28 cellular contexts compared by ENCODE assay signal in genomic region chr9:132207187-132207586, GRCh38. TPM values are rescaled to one million over a fixed set of nuclear protein-coding genes. Genes with fewer than 3 reads are reported as not detected.
"Had no signal": no experiment of that assay in that cellular context is flagged by ENCODE, and none has a peak within 500 bp of the region (broad histone marks: within the 10 kb centered on the region; RNA-seq: fewer than 3 reads in every experiment).

No MANE protein-coding gene starts in this region.

- FAIRE-seq: colon had no signal

- DNase-seq: activated CD4-positive, alpha-beta memory T cell treated with anti-CD3 and anti-CD28 coated beads, Interleukin-2, amount 10 ng/mL, durations not matched to agents 7 days and 5 days; activated CD4-positive, alpha-beta T cell treated with anti-CD3 and anti-CD28 coated beads for 1 hour; activated CD4-positive, alpha-beta T cell treated with anti-CD3 and anti-CD28 coated beads for 4 hours; activated CD4-positive, alpha-beta T cell treated with anti-CD3 and anti-CD28 coated beads, Interleukin-2, amount 10 ng/mL, durations not matched to agents 7 days and 5 days; activated CD4-positive, alpha-beta T cell treated with anti-CD3 and anti-CD28 coated beads, Interleukin-2, amount 50 U/mL, for 4 hours; activated CD8-positive, alpha-beta memory T cell treated with anti-CD3 and anti-CD28 coated beads, Interleukin-2, amount 50 U/mL, for 48 hours; activated effector memory CD4-positive, alpha-beta T cell treated with Interleukin-2 at 50 U/mL for 16 hours; activated gamma-delta T cell treated with Interleukin-2 at 50 U/mL for 16 hours; activated naive CD4-positive, alpha-beta T cell treated with anti-CD3 and anti-CD28 coated beads, Interleukin-2, amount 50 U/mL, for 16 hours; activated naive CD4-positive, alpha-beta T cell treated with Interleukin-2 at 50 U/mL for 16 hours; activated T-cell treated with anti-CD3 and anti-CD28 coated beads for 4 hours; activated T-cell treated with anti-CD3 and anti-CD28 coated beads, Interleukin-2, amount 50 U/mL, for 24 hours; amniotic stem cell; anterior cingulate cortex; body of pancreas; caudate nucleus; cortex of kidney; dermis blood vessel endothelial cell; effector CD4-positive, alpha-beta T cell; effector memory CD8-positive, alpha-beta T cell; erythroblast; foreskin keratinocyte; gastrocnemius medialis; T-helper 2 cell had no signal

- H3K4me1 Mint-ChIP-seq: activated CD4-positive, alpha-beta T cell treated with anti-CD3 and anti-CD28 coated beads, Interleukin-2, amount 10 ng/mL, durations not matched to agents 7 days and 5 days had no signal

- H3K36me3 ChIP-seq: esophagus muscularis mucosa, gastrocnemius medialis had no signal

- H3K9me3 Mint-ChIP-seq: activated CD4-positive, alpha-beta memory T cell treated with anti-CD3 and anti-CD28 coated beads, Interleukin-2, amount 10 ng/mL, durations not matched to agents 7 days and 5 days; activated CD4-positive, alpha-beta T cell treated with anti-CD3 and anti-CD28 coated beads, Interleukin-2, amount 10 ng/mL, durations not matched to agents 7 days and 5 days; activated T-helper 17 cell treated with anti-CD3 and anti-CD28 coated beads, Interleukin-2, amount 50 U/mL, for 72 hours; effector memory CD8-positive, alpha-beta T cell had no signal

- H3K27ac Mint-ChIP-seq: activated CD4-positive, alpha-beta memory T cell treated with anti-CD3 and anti-CD28 coated beads, Interleukin-2, amount 10 ng/mL, durations not matched to agents 7 days and 5 days; activated CD4-positive, alpha-beta T cell treated with anti-CD3 and anti-CD28 coated beads, Interleukin-2, amount 10 ng/mL, durations not matched to agents 7 days and 5 days; activated naive CD8-positive, alpha-beta T cell; effector memory CD8-positive, alpha-beta T cell had no signal

- H3K4me3 Mint-ChIP-seq: activated CD4-positive, alpha-beta memory T cell treated with anti-CD3 and anti-CD28 coated beads, Interleukin-2, amount 10 ng/mL, durations not matched to agents 7 days and 5 days; activated CD4-positive, alpha-beta T cell treated with anti-CD3 and anti-CD28 coated beads, Interleukin-2, amount 10 ng/mL, durations not matched to agents 7 days and 5 days; activated naive CD8-positive, alpha-beta T cell; activated T-cell treated with anti-CD3 and anti-CD28 coated beads, Interleukin-2, amount 50 U/mL, for 24 hours; effector memory CD8-positive, alpha-beta T cell had no signal

- H3K4me3 ChIP-seq: body of pancreas, esophagus muscularis mucosa, gastrocnemius medialis had no signal

- H3K4me1 ChIP-seq: esophagus muscularis mucosa, foreskin keratinocyte, gastrocnemius medialis had no signal

- H3K27ac ChIP-seq: body of pancreas, esophagus muscularis mucosa, foreskin keratinocyte, gastrocnemius medialis had no signal

- H3K36me3 Mint-ChIP-seq: activated naive CD8-positive, alpha-beta T cell had no signal

- H3K9me3 ChIP-seq: body of pancreas, gastrocnemius medialis had no signal

RNA-seq across cellular contexts. Expression of gene NTNG2, which starts 45.3 kb away (rescaled TPM):
- total RNA-seq: dermis blood vessel endothelial cell had no signal
